ENCODE assay signal across 14 cellular contexts in the genomic region with DNA sequence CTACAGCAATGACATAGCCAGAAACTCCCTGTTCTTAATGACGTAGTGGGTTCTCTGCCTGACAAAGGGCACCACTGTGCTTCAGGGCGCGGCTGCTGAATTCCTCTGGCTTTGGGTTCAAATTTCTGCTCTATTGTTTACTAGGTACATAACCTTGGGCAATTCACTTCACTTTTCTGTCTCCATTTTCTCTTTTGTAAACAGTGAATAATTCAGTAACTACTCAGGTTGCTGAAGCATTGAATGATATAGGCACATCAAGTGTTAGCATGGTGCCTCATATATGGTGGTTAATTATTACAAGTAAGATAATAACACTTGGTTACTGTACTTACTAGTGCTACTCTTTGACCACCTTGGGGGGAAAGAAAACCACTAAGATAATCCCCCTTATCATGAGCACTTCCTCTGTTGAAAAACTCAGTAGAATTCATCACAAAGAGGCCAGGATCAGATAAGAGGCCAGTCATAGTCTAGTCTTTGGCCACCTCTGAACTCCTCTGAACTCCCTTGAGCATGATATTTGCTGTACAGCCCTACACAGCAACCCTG.
DNase-seq lines count a peak whose midpoint lies in the region; ATAC-seq and TF ChIP-seq lines count a peak whose summit lies in the region.
"Had no signal": no experiment of that assay in that cellular context is flagged by ENCODE, and none has a peak within 500 bp of the region (broad histone marks: within the 10 kb centered on the region; RNA-seq: fewer than 3 reads in every experiment).

No MANE protein-coding gene starts in this region.

- H3K27ac ChIP-seq in naive thymus-derived CD4-positive, alpha-beta T cell (ENCODE audit: low read depth, low read length) = no peak overlapping the region
- no peak overlapping the region for H3K27ac ChIP-seq in left ventricle myocardium inferior (replicated peaks)
- H3K27ac ChIP-seq: C4-2B, esophagus muscularis mucosa had no signal

- peaks cover 8% of the 10 kb centered on the region; the same call in 1 of the 2 replicates for H3K9me3 Mint-ChIP-seq in WTC11
- H3K9me3 Mint-ChIP-seq in naive thymus-derived CD4-positive, alpha-beta T cell = peaks cover 0 to 8% (median 0%) of the 10 kb centered on the region in 11 donors

- no peak for TF ChIP-seq CTCF in NB4 (IDR thresholded peaks at IDR 0.05; ENCODE audit: low read depth, low read length)
- TF ChIP-seq CTCF in WTC11 (IDR thresholded peaks at IDR 0.05) = no peak
- TF ChIP-seq CTCF in left ventricle myocardium inferior (IDR thresholded peaks at IDR 0.05; ENCODE audit: borderline replicate concordance) = no peak

- no peaks in the 10 kb centered on the region for H3K27me3 ChIP-seq in naive thymus-derived CD4-positive, alpha-beta T cell (ENCODE audit: control insufficient read depth in 2 of 2, insufficient read depth in 2 of 2, low read length in 2 of 2)
- H3K27me3 ChIP-seq in left ventricle myocardium inferior (ENCODE audit: low read depth) = no peaks in the 10 kb centered on the region
- H3K27me3 ChIP-seq: esophagus muscularis mucosa had no signal

- CTCF ChIA-PET in WTC11 (lab: Charles Lee) = no interaction called here
- CTCF ChIA-PET in naive thymus-derived CD4-positive, alpha-beta T cell (lab: Charles Lee) = no interaction called here

- no peak overlapping the region for H3K4me3 Mint-ChIP-seq in WTC11
- H3K4me3 Mint-ChIP-seq in naive thymus-derived CD4-positive, alpha-beta T cell = no peak overlapping the region
- H3K4me3 Mint-ChIP-seq: activated CD4-positive, alpha-beta T cell treated with anti-CD3 and anti-CD28 coated beads for 36 hours had no signal

- intact Hi-C loops in naive thymus-derived CD4-positive, alpha-beta T cell (cut with micrococcal nuclease) = loop anchor here in 1 of 2 donors (2.0 kb wide), 1 partner anchor 28 kb away; no protein-coding TSS in a partner anchor
- intact Hi-C loops in left ventricle myocardium inferior (cut with micrococcal nuclease) = no loop called here

- ATAC-seq in GM18907 (IDR thresholded peaks at IDR 0.05; ENCODE audit: unreplicated experiment) (peak; percentile 85), WTC11 (no peak), HG03442 (IDR thresholded peaks at IDR 0.05; ENCODE audit: unreplicated experiment) (no peak)
- ATAC-seq in naive thymus-derived CD4-positive, alpha-beta T cell = peak; percentile 72
- ATAC-seq: activated CD4-positive, alpha-beta T cell treated with anti-CD3 and anti-CD28 coated beads for 36 hours had no signal

- H3K4me1 Mint-ChIP-seq in WTC11 = peaks cover 3% of the 10 kb centered on the region; the same call in 1 of the 2 replicates
- peaks cover 0 to 3% (median 0%) of the 10 kb centered on the region in 7 donors for H3K4me1 Mint-ChIP-seq in naive thymus-derived CD4-positive, alpha-beta T cell
- H3K4me1 Mint-ChIP-seq: activated CD4-positive, alpha-beta T cell treated with anti-CD3 and anti-CD28 coated beads for 36 hours had no signal

- H3K9me3 ChIP-seq in naive thymus-derived CD4-positive, alpha-beta T cell (ENCODE audit: control insufficient read depth in 2 of 3, low read length in 3 of 3) = no peaks in the 10 kb centered on the region
- no peaks in the 10 kb centered on the region for H3K9me3 ChIP-seq in left ventricle myocardium inferior (replicated peaks)
- H3K9me3 ChIP-seq: esophagus muscularis mucosa had no signal

- H3K36me3 Mint-ChIP-seq in WTC11 = no peaks in the 10 kb centered on the region
- H3K36me3 Mint-ChIP-seq in naive thymus-derived CD4-positive, alpha-beta T cell = peaks cover 0 to 4% (median 0%) of the 10 kb centered on the region in 5 donors

- POLR2A ChIA-PET in WTC11 (lab: Charles Lee) = no interaction called here
- POLR2A ChIA-PET in naive thymus-derived CD4-positive, alpha-beta T cell (lab: Charles Lee) = no interaction called here

- DNase-seq in NB4 (ENCODE audit: low read depth) (peak; percentile 37), WTC11 (ENCODE audit: low spot score) (no peak), left ventricle myocardium inferior (no peak)
- no peak for DNase-seq in naive thymus-derived CD4-positive, alpha-beta T cell
- no peak for DNase-seq in stimulated activated CD4-positive, alpha-beta T cell treated with anti-CD3 and anti-CD28 coated beads, Interleukin-1b, Interleukin-23, amount 100 ng/mL, for 48 hours
- DNase-seq in stimulated activated naive CD4-positive, alpha-beta T cell treated with Interleukin-2 at 50 U/mL for 16 hours (lab: John Stamatoyannopoulos, UW) = no peak
- DNase-seq: activated CD4-positive, alpha-beta T cell treated with anti-CD3 and anti-CD28 coated beads for 36 hours; activated T-cell treated with anti-CD3 and anti-CD28 coated beads for 4 hours; NCI-H1694 treated with DMSO at 0.1 percent for 48 hours; SW 1271 had no signal

- no peak for TF ChIP-seq POLR2A in NB4 (IDR thresholded peaks at IDR 0.05; ENCODE audit: extremely low read depth, insufficient read length)

- no peaks in the 10 kb centered on the region for H3K36me3 ChIP-seq in naive thymus-derived CD4-positive, alpha-beta T cell (ENCODE audit: control insufficient read depth in 2 of 3, insufficient read depth in 3 of 3, low read length in 3 of 3)
- no peaks in the 10 kb centered on the region for H3K36me3 ChIP-seq in left ventricle myocardium inferior
- H3K36me3 ChIP-seq: esophagus muscularis mucosa had no signal

- no peaks in the 10 kb centered on the region for H3K4me1 ChIP-seq in naive thymus-derived CD4-positive, alpha-beta T cell (ENCODE audit: control insufficient read depth in 2 of 2, insufficient read depth in 2 of 2, low read length in 2 of 2)
- peaks cover 9% of the 10 kb centered on the region for H3K4me1 ChIP-seq in left ventricle myocardium inferior
- H3K4me1 ChIP-seq: esophagus muscularis mucosa had no signal

- H3K4me3 ChIP-seq in NB4 (ENCODE audit: low read depth, low read length) (no peak overlapping the region), left ventricle myocardium inferior (no peak overlapping the region)
- no peak overlapping the region for H3K4me3 ChIP-seq in naive thymus-derived CD4-positive, alpha-beta T cell (ENCODE audit: low read length)
- H3K4me3 ChIP-seq: esophagus muscularis mucosa had no signal

- no peaks in the 10 kb centered on the region for H3K27me3 Mint-ChIP-seq in WTC11 (ENCODE audit: low read depth)
- peaks cover 0 to 2% (median 0%) of the 10 kb centered on the region in 5 donors for H3K27me3 Mint-ChIP-seq in naive thymus-derived CD4-positive, alpha-beta T cell
- H3K27me3 Mint-ChIP-seq: activated CD4-positive, alpha-beta T cell treated with anti-CD3 and anti-CD28 coated beads for 36 hours had no signal

- H3K27ac Mint-ChIP-seq in WTC11 = no peak overlapping the region
- H3K27ac Mint-ChIP-seq in naive thymus-derived CD4-positive, alpha-beta T cell = no peak overlapping the region
- H3K27ac Mint-ChIP-seq: activated CD4-positive, alpha-beta T cell treated with anti-CD3 and anti-CD28 coated beads for 36 hours had no signal

TF ChIP-seq in WTC11, 78 proteins besides CTCF, POLR2A, EP300 and RAD21:
- no peak for TF ChIP-seq TCF7 (CRISPR knock-in tag; IDR thresholded peaks at IDR 0.05; ENCODE audit: low read depth)
- TF ChIP-seq HMGXB4 (CRISPR knock-in tag; IDR thresholded peaks at IDR 0.05) = no peak
- no peak for TF ChIP-seq SMAD3 (CRISPR knock-in tag; IDR thresholded peaks at IDR 0.05; ENCODE audit: borderline replicate concordance)
- TF ChIP-seq GABPB1 (CRISPR knock-in tag; IDR thresholded peaks at IDR 0.05) = peak; percentile 49; the same call in 1 of the 2 replicates

Comparison
In these comparisons a context has a peak if more than half of its experiments do, and no peak if none do; other contexts are left out.
1. ATAC-seq: peak in GM18907 (single experiment) and naive thymus-derived CD4-positive, alpha-beta T cell (single experiment); none in WTC11 (single experiment) and HG03442 (single experiment).